8 cellular contexts compared by ENCODE assay signal in the genomic region with DNA sequence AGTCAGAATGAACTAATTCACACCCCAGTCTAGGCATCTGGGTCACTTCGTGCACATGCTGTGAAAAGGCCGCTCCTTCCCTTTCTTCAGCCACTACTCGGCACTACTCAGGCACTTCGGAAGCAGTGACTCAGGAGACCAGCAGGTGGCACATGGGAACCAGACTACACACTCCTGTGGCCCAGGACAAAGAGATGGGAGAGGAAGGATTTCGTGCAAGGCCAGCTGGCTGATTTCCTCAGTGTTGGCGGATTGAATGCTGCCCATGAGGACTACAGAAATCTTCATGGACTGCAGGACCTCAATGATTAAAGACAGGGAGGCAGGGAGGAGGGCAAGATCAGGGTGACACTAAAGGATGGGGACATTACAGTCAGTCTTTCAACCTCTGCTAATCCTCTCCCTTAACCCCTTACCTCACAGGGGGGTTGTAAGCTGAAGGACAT.
DNase-seq lines count a peak whose midpoint lies in the region; ATAC-seq and TF ChIP-seq lines count a peak whose summit lies in the region.

No MANE protein-coding gene starts in this region.

- H3K9me3 ChIP-seq in CD4-positive, alpha-beta memory T cell (ENCODE audit: control insufficient read depth in 1 of 2, low read length in 2 of 2) = no peaks in the 10 kb centered on the region
- H3K9me3 ChIP-seq in right lobe of liver = no peaks in the 10 kb centered on the region

- no peak for TF ChIP-seq POLR2A in right lobe of liver (IDR thresholded peaks at IDR 0.05)

- intact Hi-C loops in CD4-positive, alpha-beta memory T cell (cut with micrococcal nuclease) = loop anchor here (1.0 to 2.0 kb wide), 2 partner anchors 309 to 851 kb away; no protein-coding TSS in a partner anchor
- intact Hi-C loops in right lobe of liver (cut with DNase I) = no loop called here

- H3K36me3 ChIP-seq in CD4-positive, alpha-beta memory T cell (ENCODE audit: insufficient read depth, low read length) = no peaks in the 10 kb centered on the region
- no peaks in the 10 kb centered on the region for H3K36me3 ChIP-seq in right lobe of liver

- H3K4me1 ChIP-seq in CD4-positive, alpha-beta memory T cell (ENCODE audit: insufficient read depth, low read length) = no peaks in the 10 kb centered on the region
- no peaks in the 10 kb centered on the region for H3K4me1 ChIP-seq in right lobe of liver

- no peaks in the 10 kb centered on the region for H3K27me3 ChIP-seq in CD4-positive, alpha-beta memory T cell (ENCODE audit: insufficient read depth, low read length)
- no peaks in the 10 kb centered on the region for H3K27me3 ChIP-seq in right lobe of liver

- H3K27me3 Mint-ChIP-seq in CD4-positive, alpha-beta memory T cell = peaks cover 0 to 2% of the 10 kb centered on the region in 2 donors

- WGBS in right lobe of liver (ENCODE audit: insufficient coverage, low coverage, low lambda C conversion rate, missing lambda C conversion rate) = 5% methylated on average over 6 of the region's 6 CpGs

- peaks cover 0 to 2% (median 0%) of the 10 kb centered on the region in 8 donors for H3K9me3 Mint-ChIP-seq in CD4-positive, alpha-beta memory T cell

- peak; percentile 41 to 52 (median 44) for DNase-seq in CD4-positive, alpha-beta memory T cell
- DNase-seq in NCI-H510A (lab: John Stamatoyannopoulos, UW) (peak; percentile 66), dermis blood vessel endothelial cell (peak; percentile 92), right lobe of liver (peak; percentile 74 to 83 (median 80))
- DNase-seq in activated CD4-positive, alpha-beta T cell treated with anti-CD3 and anti-CD28 coated beads for 4 hours = peak; percentile 37 to 42
- DNase-seq in stimulated activated CD4-positive, alpha-beta T cell treated with anti-CD3 and anti-CD28 coated beads, TNF-alpha, amount 100 ng/mL, for 24 hours (ENCODE audit: low read depth in 3 of 3) = peak; percentile 23 to 51 (median 30)

- H3K4me1 Mint-ChIP-seq in CD4-positive, alpha-beta memory T cell = peaks cover 0 to 7% (median 2%) of the 10 kb centered on the region in 4 donors

- ATAC-seq in GM19351 (IDR thresholded peaks at IDR 0.05; ENCODE audit: unreplicated experiment) (peak; percentile 65), HG03439 (IDR thresholded peaks at IDR 0.05; ENCODE audit: unreplicated experiment) (peak; percentile 68), right lobe of liver (peak; percentile 99 to 100 (median 99))

- H3K27ac ChIP-seq in CD4-positive, alpha-beta memory T cell (ENCODE audit: low read depth, low read length) = no peak overlapping the region
- no peak overlapping the region for H3K27ac ChIP-seq in right lobe of liver

- POLR2A ChIA-PET in CD4-positive, alpha-beta memory T cell (lab: Charles Lee; ENCODE audit: partially characterized antibody) = no interaction called here

- H3K27ac Mint-ChIP-seq in CD4-positive, alpha-beta memory T cell = no peak overlapping the region

- TF ChIP-seq CTCF in right lobe of liver (IDR thresholded peaks at IDR 0.05) = peak; percentile 75 to 86 (median 78)

- CTCF ChIA-PET in CD4-positive, alpha-beta memory T cell (lab: Charles Lee; ENCODE audit: partially characterized antibody) = interaction anchor here (0.6 to 7.0 kb wide), 12 partner anchors 9 to 941 kb away, joined by 3 to 110 read pairs (median 4); no protein-coding TSS in a partner anchor

- H3K36me3 Mint-ChIP-seq in CD4-positive, alpha-beta memory T cell = no peaks in the 10 kb centered on the region

- peak overlapping the region in 1 of 8 donors; percentile 14 for H3K4me3 Mint-ChIP-seq in CD4-positive, alpha-beta memory T cell

- H3K4me3 ChIP-seq in CD4-positive, alpha-beta memory T cell (ENCODE audit: low read length in 2 of 2) = no peak overlapping the region
- H3K4me3 ChIP-seq in right lobe of liver = no peak overlapping the region

Comparison
In these comparisons a context has a peak if more than half of its experiments do, and no peak if none do; other contexts are left out.
1. DNase-seq: peak in every context shown above with its lines; median percentile 92 in dermis blood vessel endothelial cell; 80 in right lobe of liver; 66 in NCI-H510A; 44 in CD4-positive, alpha-beta memory T cell; 40 in activated CD4-positive, alpha-beta T cell treated with anti-CD3 and anti-CD28 coated beads for 4 hours; 30 in stimulated activated CD4-positive, alpha-beta T cell treated with anti-CD3 and anti-CD28 coated beads, TNF-alpha, amount 100 ng/mL, for 24 hours.